23 cellular contexts compared by ENCODE assay signal in genomic region chr2:8133331-8133730, GRCh38.
A peak's percentile ranks its signal among the peaks of the same experiment; 100 is the strongest.
DNase-seq lines count a peak whose midpoint lies in the region; ATAC-seq and TF ChIP-seq lines count a peak whose summit lies in the region.
"Had no signal": no experiment of that assay in that cellular context is flagged by ENCODE, and none has a peak within 500 bp of the region (broad histone marks: within the 10 kb centered on the region; RNA-seq: fewer than 3 reads in every experiment).

No MANE protein-coding gene starts in this region.

- no peak for TF ChIP-seq CTCF in heart left ventricle (IDR thresholded peaks at IDR 0.05)
- TF ChIP-seq CTCF in OCI-LY7 (conservative IDR thresholded peaks at IDR 0.05; ENCODE audit: low read length) = peak; percentile 54
- peak; percentile 55 for TF ChIP-seq CTCF in endodermal cell (conservative IDR thresholded peaks at IDR 0.05)
- TF ChIP-seq CTCF in parathyroid adenoma (IDR thresholded peaks at IDR 0.05) = peak; percentile 47
- TF ChIP-seq CTCF in prostate gland (IDR thresholded peaks at IDR 0.05) = no peak

- no peaks in the 10 kb centered on the region for H3K27me3 Mint-ChIP-seq in endodermal cell (ENCODE audit: insufficient read depth)
- H3K27me3 Mint-ChIP-seq: naive thymus-derived CD8-positive, alpha-beta T cell had no signal

- CTCF ChIA-PET in OCI-LY7 (lab: Charles Lee; ENCODE audit: unreplicated experiment) = no interaction called here

- WGBS in heart left ventricle, 4 donors = 82 to 91% (median 86%) methylated on average over 11 of the region's 11 CpGs
- WGBS in right cardiac atrium = 87% methylated on average over 11 of the region's 11 CpGs
- 92 to 94% methylated on average over 8 to 11 of the region's 11 CpGs for WGBS in endodermal cell (ENCODE audit: insufficient coverage in 1 of 2, insufficient read length in 1 of 2), 2 experiments
- WGBS in prostate gland = 42% methylated on average over 11 of the region's 11 CpGs

- H3K79me2 ChIP-seq in OCI-LY7 (ENCODE audit: insufficient read depth, low read depth, low read length) = no peaks in the 10 kb centered on the region
- no peaks in the 10 kb centered on the region for H3K79me2 ChIP-seq in parathyroid adenoma

- H3K9ac ChIP-seq in endodermal cell (ENCODE audit: extremely low read depth, low read length, poor library complexity, severe bottlenecking) (no peak overlapping the region), parathyroid adenoma (peak overlapping the region; percentile 49)

- no peak overlapping the region for H2AFZ ChIP-seq in OCI-LY7 (ENCODE audit: low read length)
- H2AFZ ChIP-seq in parathyroid adenoma = peak overlapping the region; percentile 79

- H3K4me2 ChIP-seq in OCI-LY7 (ENCODE audit: low read length) = no peak overlapping the region
- H3K4me2 ChIP-seq in parathyroid adenoma (ENCODE audit: low read length) = no peak overlapping the region

- intact Hi-C loops in heart left ventricle (cut with DNase I) (loop anchor here in 1 of 10 donors (5.0 kb wide), 1 partner anchor 544 kb away; no protein-coding TSS in a partner anchor), right cardiac atrium (cut with DNase I) (no loop called here), OCI-LY7 (cut with micrococcal nuclease; ENCODE audit: unreplicated experiment) (no loop called here), prostate gland (cut with DNase I) (loop anchor here (10.0 kb wide), 1 partner anchor 551 kb away; the partner anchor contains the start of gene ID2)

- POLR2A ChIA-PET in OCI-LY7 (lab: Charles Lee) = interaction anchor here (0.7 kb wide), 1 partner anchor 166 kb away, joined by 3 read pairs; no protein-coding TSS in a partner anchor

- no peaks in the 10 kb centered on the region for H3K9me2 ChIP-seq in OCI-LY7 (ENCODE audit: insufficient read depth, low read length)

- H4K20me1 ChIP-seq in OCI-LY7 (ENCODE audit: insufficient read depth, low read length) = no peaks in the 10 kb centered on the region

- H3K9me3 Mint-ChIP-seq in endodermal cell = peaks cover 3% of the 10 kb centered on the region
- H3K9me3 Mint-ChIP-seq: CD8-positive, alpha-beta T cell had no signal

- BruUV-seq in OCI-LY7 (replicated peaks; lab: Mats Ljungman, UMichigan) = no TSS peak

- no peak for TF ChIP-seq POLR2A in heart left ventricle (IDR thresholded peaks at IDR 0.05)
- no peak for TF ChIP-seq POLR2A in prostate gland (IDR thresholded peaks at IDR 0.05)

- H3K4me1 Mint-ChIP-seq in endodermal cell = peaks cover 15% of the 10 kb centered on the region

- H3K36me3 Mint-ChIP-seq in endodermal cell (ENCODE audit: low read depth) = no peaks in the 10 kb centered on the region
- H3K36me3 Mint-ChIP-seq: CD8-positive, alpha-beta T cell; naive thymus-derived CD8-positive, alpha-beta T cell had no signal

- peak overlapping the region in 8 of 12 donors; percentile 34 to 84 (median 58) for H3K27ac ChIP-seq in heart left ventricle
- H3K27ac ChIP-seq in right cardiac atrium (ENCODE audit: low read length) = no peak overlapping the region
- H3K27ac ChIP-seq in OCI-LY7 (ENCODE audit: low read depth, low read length, poor library complexity, severe bottlenecking) = no peak overlapping the region
- H3K27ac ChIP-seq in endodermal cell (ENCODE audit: low read depth, low read length) = peak overlapping the region; percentile 90
- H3K27ac ChIP-seq in parathyroid adenoma = peak overlapping the region; percentile 80
- H3K27ac ChIP-seq in prostate gland = no peak overlapping the region
- H3K27ac ChIP-seq: esophagus squamous epithelium had no signal

- H3K36me3 ChIP-seq in heart left ventricle (no peaks in the 10 kb centered on the region), OCI-LY7 (ENCODE audit: insufficient read depth, low read length) (no peaks in the 10 kb centered on the region), endodermal cell (ENCODE audit: control insufficient read depth, insufficient read depth, low read length) (no peaks in the 10 kb centered on the region), parathyroid adenoma (ENCODE audit: control insufficient read depth, insufficient read depth, low read length) (no peaks in the 10 kb centered on the region), prostate gland (no peaks in the 10 kb centered on the region)
- H3K36me3 ChIP-seq: esophagus squamous epithelium, transverse colon had no signal

- no peak for ATAC-seq in heart left ventricle
- ATAC-seq in right cardiac atrium = no peak
- no peak for ATAC-seq in HG03342 (IDR thresholded peaks at IDR 0.05; ENCODE audit: unreplicated experiment)
- ATAC-seq: CD8-positive, alpha-beta T cell; naive thymus-derived CD8-positive, alpha-beta T cell had no signal

- H3K27me3 ChIP-seq in heart left ventricle (no peaks in the 10 kb centered on the region), right cardiac atrium (ENCODE audit: control insufficient read depth, insufficient read depth) (no peaks in the 10 kb centered on the region), endodermal cell (ENCODE audit: control insufficient read depth, insufficient read depth, low read length, poor library complexity, severe bottlenecking) (no peaks in the 10 kb centered on the region), parathyroid adenoma (ENCODE audit: control insufficient read depth, insufficient read depth, low read length) (no peaks in the 10 kb centered on the region), prostate gland (replicated peaks; ENCODE audit: insufficient read depth) (no peaks in the 10 kb centered on the region)
- H3K27me3 ChIP-seq: transverse colon had no signal

- H3K27ac Mint-ChIP-seq in endodermal cell = no peak overlapping the region
- H3K27ac Mint-ChIP-seq: CD8-positive, alpha-beta T cell; T-helper 1 cell treated with Interleukin-12 subunit alpha and Interleukin-12 subunit beta and Interleukin-4 antibody, amounts not matched to agents 30 μg/mL and 1 μg/mL, for 36 hours had no signal

- DNase-seq in heart left ventricle (no peak), right cardiac atrium (no peak), OCI-LY7 (ENCODE audit: low spot score) (no peak), endodermal cell (peak; percentile 59), DMS 273 treated with DMSO at 0.1 percent for 48 hours (lab: John Stamatoyannopoulos, UW) (no peak), prostate gland (ENCODE audit: low spot score) (no peak)
- DNase-seq: activated CD4-positive, alpha-beta T cell treated with anti-CD3 and anti-CD28 coated beads for 48 hours; activated gamma-delta T cell treated with Interleukin-2 at 50 U/mL for 16 hours; activated T-cell treated with anti-CD3 and anti-CD28 coated beads, Interleukin-2, amount 50 U/mL, for 1 hour; CD8-positive, alpha-beta T cell; central memory CD4-positive, alpha-beta T cell; esophagus squamous epithelium; midbrain; naive thymus-derived CD8-positive, alpha-beta T cell; NCI-H1092; NCI-H187; NCI-H526; retina; stimulated activated CD4-positive, alpha-beta T cell treated with anti-CD3 and anti-CD28 coated beads, Interleukin-2, amount 100 ng/mL, for 48 hours; transverse colon had no signal

- H3K4me1 ChIP-seq in heart left ventricle (peaks cover 0 to 40% (median 18%) of the 10 kb centered on the region in 12 donors), right cardiac atrium (ENCODE audit: control insufficient read depth, insufficient read depth, low read length) (peaks cover 5% of the 10 kb centered on the region), OCI-LY7 (ENCODE audit: insufficient read depth, low read length, poor library complexity, severe bottlenecking) (no peaks in the 10 kb centered on the region), endodermal cell (ENCODE audit: control insufficient read depth, insufficient read depth, low read length) (no peaks in the 10 kb centered on the region), parathyroid adenoma (peaks cover 28% of the 10 kb centered on the region), prostate gland (replicated peaks) (no peaks in the 10 kb centered on the region)
- H3K4me1 ChIP-seq: esophagus squamous epithelium had no signal

- no peak overlapping the region for H3K4me3 Mint-ChIP-seq in endodermal cell
- H3K4me3 Mint-ChIP-seq: CD8-positive, alpha-beta T cell; naive thymus-derived CD8-positive, alpha-beta T cell; T-helper 1 cell treated with Interleukin-12 subunit alpha and Interleukin-12 subunit beta and Interleukin-4 antibody, amounts not matched to agents 30 μg/mL and 1 μg/mL, for 36 hours had no signal

- no peak overlapping the region for H3K4me3 ChIP-seq in heart left ventricle
- H3K4me3 ChIP-seq in right cardiac atrium (ENCODE audit: low read length) = no peak overlapping the region
- H3K4me3 ChIP-seq in OCI-LY7 (ENCODE audit: low read depth, low read length, poor library complexity, severe bottlenecking) = no peak overlapping the region
- H3K4me3 ChIP-seq in endodermal cell (ENCODE audit: low read length) = no peak overlapping the region
- no peak overlapping the region for H3K4me3 ChIP-seq in parathyroid adenoma (ENCODE audit: low read depth, low read length)
- H3K4me3 ChIP-seq in prostate gland = no peak overlapping the region
- H3K4me3 ChIP-seq: esophagus squamous epithelium, transverse colon had no signal

- H3K9me3 ChIP-seq in heart left ventricle = peaks cover 0 to 3% (median 0%) of the 10 kb centered on the region in 12 donors
- H3K9me3 ChIP-seq in right cardiac atrium (ENCODE audit: control insufficient read depth, low read length) = no peaks in the 10 kb centered on the region
- H3K9me3 ChIP-seq in OCI-LY7 (ENCODE audit: low read length) = no peaks in the 10 kb centered on the region
- H3K9me3 ChIP-seq in endodermal cell (ENCODE audit: control insufficient read depth, low read length) = no peaks in the 10 kb centered on the region
- H3K9me3 ChIP-seq in parathyroid adenoma (ENCODE audit: control insufficient read depth, low read length) = no peaks in the 10 kb centered on the region
- no peaks in the 10 kb centered on the region for H3K9me3 ChIP-seq in prostate gland
- H3K9me3 ChIP-seq: esophagus squamous epithelium, transverse colon had no signal

Comparison
In these comparisons a context has a peak if more than half of its experiments do, and no peak if none do; other contexts are left out.
1. H3K27ac ChIP-seq: peak in heart left ventricle (8 of 12), endodermal cell (single experiment) and parathyroid adenoma (single experiment); none in right cardiac atrium (single experiment), OCI-LY7 (single experiment) and prostate gland (0 of 2).
2. CTCF ChIP-seq: peak in OCI-LY7 (single experiment), endodermal cell (single experiment) and parathyroid adenoma (single experiment); none in heart left ventricle (0 of 12) and prostate gland (0 of 4).